ENCODE assay signal across 20 cellular contexts in genomic region chr9:85001925-85002324, GRCh38.
"Had no signal": no experiment of that assay in that cellular context is flagged by ENCODE, and none has a peak within 500 bp of the region (broad histone marks: within the 10 kb centered on the region; RNA-seq: fewer than 3 reads in every experiment).

No MANE protein-coding gene starts in this region.

- H3K27me3 ChIP-seq: breast epithelium had no signal

- DNase-seq: activated CD4-positive, alpha-beta T cell treated with anti-CD3 and anti-CD28 coated beads for 48 hours; activated CD4-positive, alpha-beta T cell treated with anti-CD3 and anti-CD28 coated beads, Interleukin-2, amount 50 U/mL, for 4 hours; activated CD4-positive, CD25-positive, alpha-beta regulatory T cell treated with anti-CD3 and anti-CD28 coated beads, Interleukin-2, amount 50 U/mL, for 72 hours; activated CD8-positive, alpha-beta memory T cell treated with anti-CD3 and anti-CD28 coated beads, Interleukin-2, amount 50 U/mL, for 48 hours; activated CD8-positive, alpha-beta T cell treated with anti-CD3 and anti-CD28 coated beads, Interleukin-2, amount 10 ng/mL, durations not matched to agents 7 days and 5 days; activated effector memory CD4-positive, alpha-beta T cell treated with Interleukin-2 at 50 U/mL for 16 hours; activated naive CD4-positive, alpha-beta T cell; activated T-cell treated with anti-CD3 and anti-CD28 coated beads, Interleukin-2, amount 50 U/mL, for 1 hour; aorta; central memory CD4-positive, alpha-beta T cell; Kasumi-1; NCI-H1105 treated with DMSO at 0.1 percent for 48 hours; NCI-H1436 treated with DMSO at 0.1 percent for 48 hours; NCI-H187; NCI-H2081 treated with DMSO at 0.1 percent for 48 hours; NCI-H446; NCI-H524; PC-9; SHP77 treated with DMSO at 0.1 percent for 48 hours had no signal

- H3K36me3 ChIP-seq: breast epithelium had no signal

- H3K4me3 ChIP-seq: breast epithelium, PC-9 had no signal

- H3K4me2 ChIP-seq: PC-9 had no signal

- H3K4me1 ChIP-seq: breast epithelium had no signal

- H2AFZ ChIP-seq: PC-9 had no signal

- H3K27ac ChIP-seq: breast epithelium, PC-9 had no signal

- ATAC-seq: activated CD8-positive, alpha-beta T cell treated with anti-CD3 and anti-CD28 coated beads, Interleukin-2, amount 10 ng/mL, durations not matched to agents 7 days and 5 days had no signal
